ENCODE assay signal across 8 cellular contexts in the genomic region with DNA sequence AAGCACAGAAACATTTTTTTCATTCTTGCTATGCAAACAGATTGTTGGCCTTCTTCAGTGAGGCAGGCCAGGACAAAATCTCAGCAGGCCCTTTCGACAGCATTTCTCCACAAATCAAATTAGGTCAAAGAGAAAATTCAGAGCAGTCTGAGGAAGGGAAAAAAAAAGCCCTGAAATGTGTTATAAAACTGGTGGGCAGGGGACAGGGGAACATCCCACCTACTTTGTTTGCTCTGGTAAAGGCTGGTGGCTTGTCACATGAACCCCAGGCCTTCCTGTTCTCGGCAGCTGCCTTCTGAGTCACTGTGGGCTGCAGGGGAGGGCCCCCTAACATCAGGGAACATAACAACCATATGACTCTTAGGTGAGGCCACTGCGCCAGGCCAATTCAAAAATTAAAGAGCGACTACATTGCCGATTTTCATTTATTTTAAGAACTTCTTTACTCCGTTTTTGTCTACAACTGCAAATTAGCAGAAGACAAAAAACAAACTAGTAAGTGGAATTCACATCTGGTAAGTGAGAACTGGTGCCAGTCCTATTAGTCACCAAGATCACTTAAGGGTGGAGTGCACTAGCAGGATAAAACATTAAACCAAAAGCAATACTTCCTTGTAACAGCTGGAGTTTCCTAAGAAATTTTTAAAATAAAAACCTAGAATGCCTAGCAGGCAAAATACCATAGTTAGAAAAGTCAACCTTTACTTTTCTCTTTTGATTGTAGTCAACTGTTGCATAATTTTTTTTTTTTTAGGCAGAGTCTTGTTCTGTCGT. TPM values are rescaled to one million over a fixed set of nuclear protein-coding genes. Genes with fewer than 3 reads are reported as not detected.
A peak's percentile ranks its signal among the peaks of the same experiment; 100 is the strongest.
DNase-seq lines count a peak whose midpoint lies in the region; ATAC-seq and TF ChIP-seq lines count a peak whose summit lies in the region.

No MANE protein-coding gene starts in this region.

- H3K27ac ChIP-seq in ascending aorta, result peak overlapping the region; percentile 93 to 96

- no peak for TF ChIP-seq CTCF in AG09309 (IDR thresholded peaks at IDR 0.05; ENCODE audit: control insufficient read depth, insufficient read depth, low read depth, low read length, missing control alignments)
- no peak for TF ChIP-seq CTCF in ascending aorta (IDR thresholded peaks at IDR 0.05)

- H3K9me3 ChIP-seq in ascending aorta, result no peaks in the 10 kb centered on the region
- H3K9me3 ChIP-seq in skeletal muscle satellite cell (replicated peaks; ENCODE audit: low read length), result no peaks in the 10 kb centered on the region

- H3K36me3 ChIP-seq in ascending aorta, result no peaks in the 10 kb centered on the region
- H3K36me3 ChIP-seq in skeletal muscle satellite cell (ENCODE audit: insufficient read depth, low read length), result no peaks in the 10 kb centered on the region

- intact Hi-C loops in ascending aorta (cut with DNase I), result loop anchor here (1.0 to 2.0 kb wide), 6 partner anchors 46 to 274 kb away; a partner anchor contains a TSS

- peak overlapping the region; percentile 83 for H3K9ac ChIP-seq in skeletal muscle satellite cell (ENCODE audit: low read depth, low read length)

- peak overlapping the region; percentile 67 for H3K4me2 ChIP-seq in skeletal muscle satellite cell (ENCODE audit: low read length)

- peak; percentile 71 for DNase-seq in AG09309 (ENCODE audit: low read depth)
- DNase-seq in T-helper 2 cell, result peak in 4 of 5 experiments; percentile 8 to 91 (median 74)
- peak; percentile 90 to 96 for DNase-seq in ascending aorta (ENCODE audit: low spot score in 2 of 2)
- DNase-seq in hepatic stellate cell (ENCODE audit: low spot score), result peak; percentile 67
- DNase-seq in NCI-H187 treated with DMSO at 0.1 percent for 48 hours (lab: John Stamatoyannopoulos, UW), result no peak

- ATAC-seq in GM19328 (IDR thresholded peaks at IDR 0.05; ENCODE audit: unreplicated experiment), result peak; percentile 98
- peak; percentile 100 for ATAC-seq in HG03442 (IDR thresholded peaks at IDR 0.05; ENCODE audit: unreplicated experiment)

- H3K4me3 ChIP-seq in AG09309 (ENCODE audit: control insufficient read depth, low read depth, low read length) (no peak overlapping the region), ascending aorta (peak overlapping the region in 1 of 2 donors; percentile 10), skeletal muscle satellite cell (ENCODE audit: low read length) (peak overlapping the region; percentile 32)

- H3K27me3 ChIP-seq in ascending aorta (no peaks in the 10 kb centered on the region), skeletal muscle satellite cell (ENCODE audit: control insufficient read depth, insufficient read depth, low read length) (no peaks in the 10 kb centered on the region)

- H3K4me1 ChIP-seq in ascending aorta, result peaks cover 10 to 18% of the 10 kb centered on the region in 2 donors
- H3K4me1 ChIP-seq in skeletal muscle satellite cell (ENCODE audit: control insufficient read depth, insufficient read depth, low read length), result peaks cover 27% of the 10 kb centered on the region

RNA-seq across cellular contexts. Expression of a gene that starts 46.2 kb away (rescaled TPM):
- 41.5 TPM for total RNA-seq in ascending aorta
- total RNA-seq in skeletal muscle satellite cell (2012; rRNA removed), result 34.3 and 53.0 TPM in 2 replicates

RNA-seq across cellular contexts. Expression of a gene that starts 57.0 kb away (rescaled TPM):
- total RNA-seq in ascending aorta, result 132 TPM
- 567 and 771 TPM in 2 replicates for total RNA-seq in skeletal muscle satellite cell (2012; rRNA removed)
